ENCODE assay signal across 9 cellular contexts in genomic region chr13:107867701-107868661, GRCh38.
DNase-seq lines count a peak whose midpoint lies in the region; ATAC-seq, FAIRE-seq and TF ChIP-seq lines count a peak whose summit lies in the region.
"Had no signal": no experiment of that assay in that cellular context is flagged by ENCODE, and none has a peak within 500 bp of the region (broad histone marks: within the 10 kb centered on the region; RNA-seq: fewer than 3 reads in every experiment).

No MANE protein-coding gene starts in this region.

- no peak for FAIRE-seq in GM19239 (lab: Jason Lieb, UNC)
- FAIRE-seq: endometrium had no signal

- H3K9me2 ChIP-seq in neural cell (ENCODE audit: insufficient read depth, low read length), result no peaks in the 10 kb centered on the region

- no peak overlapping the region for H3K27ac ChIP-seq in SJSA1
- H3K27ac ChIP-seq in neural cell (ENCODE audit: low read length), result peak overlapping the region; percentile 64

- H3K27me3 ChIP-seq in SJSA1 (replicated peaks), result peaks cover 70% of the 10 kb centered on the region
- H3K27me3 ChIP-seq in neural cell (ENCODE audit: insufficient read depth, low read depth, low read length), result peaks cover 19% of the 10 kb centered on the region

- H3K9ac ChIP-seq in neural cell (ENCODE audit: low read length), result peak overlapping the region; percentile 84

- H4K20me1 ChIP-seq in neural cell (ENCODE audit: insufficient read depth), result no peaks in the 10 kb centered on the region

- H3K36me3 ChIP-seq in SJSA1 (no peaks in the 10 kb centered on the region), neural cell (ENCODE audit: insufficient read depth, low read length) (no peaks in the 10 kb centered on the region)

- no peaks in the 10 kb centered on the region; the same call in 1 of the 2 replicates for H3K9me3 ChIP-seq in SJSA1 (replicated peaks)
- no peaks in the 10 kb centered on the region for H3K9me3 ChIP-seq in neural cell (ENCODE audit: low read length)

- H3K4me3 ChIP-seq in HFF-Myc (replicated peaks; ENCODE audit: low read depth, low read length), result peak overlapping the region; percentile 15; the same call in 1 of the 2 replicates
- peak overlapping the region; percentile 34 for H3K4me3 ChIP-seq in SJSA1
- peak overlapping the region; percentile 68 for H3K4me3 ChIP-seq in epithelial cell of proximal tubule (ENCODE audit: low read depth, low read length)
- peak overlapping the region; percentile 81 for H3K4me3 ChIP-seq in neural cell (ENCODE audit: low read length)

- DNase-seq in AG09319 (ENCODE audit: extremely low read depth, low read depth), result no peak
- DNase-seq in HFF-Myc (ENCODE audit: extremely low read depth, low read depth), result no peak
- DNase-seq in SJSA1 (ENCODE audit: low read depth in 1 of 2, low spot score in 2 of 2), result peak; percentile 43 to 66
- no peak for DNase-seq in epithelial cell of proximal tubule (ENCODE audit: low read depth)
- DNase-seq in epidermal melanocyte (ENCODE audit: insufficient read length, low spot score), result no peak
- no peak for DNase-seq in GM19239 (ENCODE audit: insufficient read length, low spot score)

- no peak for ATAC-seq in GM21526 (IDR thresholded peaks at IDR 0.05; ENCODE audit: low FRiP score, unreplicated experiment)

- H3K4me2 ChIP-seq in neural cell (ENCODE audit: low read length), result peak overlapping the region; percentile 62

- TF ChIP-seq CTCF in AG09319 (IDR thresholded peaks at IDR 0.05; ENCODE audit: low read depth, low read length) (peak; percentile 57), HFF-Myc (IDR thresholded peaks at IDR 0.05; ENCODE audit: low read depth, low read length, missing control alignments) (no peak), epithelial cell of proximal tubule (conservative IDR thresholded peaks at IDR 0.05; ENCODE audit: low read depth, low read length) (peak; percentile 63), neural cell (IDR thresholded peaks at IDR 0.05; ENCODE audit: poor library complexity, severe bottlenecking) (peak; percentile 94)

- peak overlapping the region; percentile 52 for H2AFZ ChIP-seq in neural cell (ENCODE audit: low read depth, low read length)

- H3K79me2 ChIP-seq in neural cell (replicated peaks; ENCODE audit: insufficient read depth, low read length), result peaks cover 26% of the 10 kb centered on the region

- H3F3A ChIP-seq in neural cell (ENCODE audit: insufficient read depth, low read length, poor library complexity, severe bottlenecking), result no peaks in the 10 kb centered on the region

- peak; percentile 29 for TF ChIP-seq EP300 in neural cell (conservative IDR thresholded peaks at IDR 0.05; ENCODE audit: poor library complexity, severe bottlenecking)

- TF ChIP-seq RAD21 in neural cell (conservative IDR thresholded peaks at IDR 0.05), result peak; percentile 98

- peaks cover 24% of the 10 kb centered on the region for H3K4me1 ChIP-seq in SJSA1 (replicated peaks)

TF ChIP-seq in neural cell, 6 proteins besides CTCF, POLR2A, EP300 and RAD21:
- no peak for TF ChIP-seq EZH2 (IDR thresholded peaks at IDR 0.05; ENCODE audit: borderline replicate concordance, insufficient read depth, low read length, poor library complexity, severe bottlenecking)
- peak; percentile 50 for TF ChIP-seq POLR2AphosphoS5 (IDR thresholded peaks at IDR 0.05)
- peak; percentile 97 for TF ChIP-seq SMC3 (conservative IDR thresholded peaks at IDR 0.05; ENCODE audit: poor library complexity)
- TF ChIP-seq MXI1 (conservative IDR thresholded peaks at IDR 0.05; ENCODE audit: poor library complexity, severe bottlenecking), result no peak
- no peak for TF ChIP-seq REST (IDR thresholded peaks at IDR 0.05; ENCODE audit: borderline replicate concordance)

Comparison
In these comparisons a context has a peak if more than half of its experiments do, and no peak if none do; other contexts are left out.
1. DNase-seq: peak in SJSA1 (2 of 2); none in AG09319 (single experiment), HFF-Myc (single experiment), epithelial cell of proximal tubule (single experiment), epidermal melanocyte (single experiment) and GM19239 (single experiment).
2. H3K4me3 ChIP-seq: peak in every context shown above with its lines; median percentile 81 in neural cell; 68 in epithelial cell of proximal tubule; 34 in SJSA1; 15 in HFF-Myc.